In the genomic region with DNA sequence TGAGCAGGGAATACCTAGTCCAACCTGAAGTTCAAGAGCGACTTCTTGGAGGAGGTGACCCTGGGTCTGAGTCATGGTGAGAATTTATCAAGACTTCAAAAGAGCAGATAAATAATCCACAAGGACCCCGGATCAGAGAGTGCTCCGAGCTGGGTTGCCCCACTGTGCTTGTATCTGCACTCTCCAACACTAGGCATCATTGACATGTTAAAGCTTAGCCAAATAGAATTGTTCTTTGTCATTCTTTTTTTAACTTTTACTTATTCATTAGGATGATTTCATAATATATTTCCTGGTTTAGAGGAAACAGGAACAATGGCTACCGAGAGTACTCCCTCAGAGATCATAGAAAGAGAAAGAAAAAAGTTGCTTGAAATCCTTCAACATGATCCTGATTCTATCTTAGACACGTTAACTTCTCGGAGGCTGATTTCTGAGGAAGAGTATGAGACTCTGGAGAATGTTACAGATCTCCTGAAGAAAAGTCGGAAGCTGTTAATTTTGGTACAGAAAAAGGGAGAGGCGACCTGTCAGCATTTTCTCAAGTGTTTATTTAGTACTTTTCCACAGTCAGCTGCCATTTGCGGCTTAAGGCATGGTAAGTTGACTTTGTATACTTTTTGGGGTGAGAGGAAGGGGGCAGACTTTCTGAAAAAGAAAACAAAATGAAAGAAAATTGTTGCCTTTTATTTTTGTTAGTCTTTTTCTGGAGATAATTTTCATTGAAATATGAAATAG, we compare ENCODE assay signal across 1 cellular context.
A peak's percentile ranks its signal among the peaks of the same experiment; 100 is the strongest.
TF ChIP-seq lines count a peak whose summit lies in the region.

A gene with protein sequence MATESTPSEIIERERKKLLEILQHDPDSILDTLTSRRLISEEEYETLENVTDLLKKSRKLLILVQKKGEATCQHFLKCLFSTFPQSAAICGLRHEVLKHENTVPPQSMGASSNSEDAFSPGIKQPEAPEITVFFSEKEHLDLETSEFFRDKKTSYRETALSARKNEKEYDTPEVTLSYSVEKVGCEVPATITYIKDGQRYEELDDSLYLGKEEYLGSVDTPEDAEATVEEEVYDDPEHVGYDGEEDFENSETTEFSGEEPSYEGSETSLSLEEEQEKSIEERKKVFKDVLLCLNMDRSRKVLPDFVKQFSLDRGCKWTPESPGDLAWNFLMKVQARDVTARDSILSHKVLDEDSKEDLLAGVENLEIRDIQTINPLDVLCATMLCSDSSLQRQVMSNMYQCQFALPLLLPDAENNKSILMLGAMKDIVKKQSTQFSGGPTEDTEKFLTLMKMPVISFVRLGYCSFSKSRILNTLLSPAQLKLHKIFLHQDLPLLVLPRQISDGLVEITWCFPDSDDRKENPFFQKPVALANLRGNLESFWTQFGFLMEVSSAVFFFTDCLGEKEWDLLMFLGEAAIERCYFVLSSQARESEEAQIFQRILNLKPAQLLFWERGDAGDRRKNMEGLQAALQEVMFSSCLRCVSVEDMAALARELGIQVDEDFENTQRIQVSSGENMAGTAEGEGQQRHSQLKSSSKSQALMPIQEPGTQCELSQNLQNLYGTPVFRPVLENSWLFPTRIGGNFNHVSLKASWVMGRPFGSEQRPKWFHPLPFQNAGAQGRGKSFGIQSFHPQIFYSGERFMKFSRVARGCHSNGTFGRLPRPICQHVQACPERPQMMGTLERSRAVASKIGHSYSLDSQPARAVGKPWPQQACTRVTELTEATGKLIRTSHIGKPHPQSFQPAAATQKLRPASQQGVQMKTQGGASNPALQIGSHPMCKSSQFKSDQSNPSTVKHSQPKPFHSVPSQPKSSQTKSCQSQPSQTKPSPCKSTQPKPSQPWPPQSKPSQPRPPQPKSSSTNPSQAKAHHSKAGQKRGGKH (plus strand): TSS at position 300 of the 738 bp plus-strand sequence. CDS start 16 bp downstream, at position 316.

TF ChIP-seq in K562, 482 proteins besides CTCF, POLR2A, EP300 and RAD21 (continued from another document and continues in another):
- TF ChIP-seq, protein P1, sequence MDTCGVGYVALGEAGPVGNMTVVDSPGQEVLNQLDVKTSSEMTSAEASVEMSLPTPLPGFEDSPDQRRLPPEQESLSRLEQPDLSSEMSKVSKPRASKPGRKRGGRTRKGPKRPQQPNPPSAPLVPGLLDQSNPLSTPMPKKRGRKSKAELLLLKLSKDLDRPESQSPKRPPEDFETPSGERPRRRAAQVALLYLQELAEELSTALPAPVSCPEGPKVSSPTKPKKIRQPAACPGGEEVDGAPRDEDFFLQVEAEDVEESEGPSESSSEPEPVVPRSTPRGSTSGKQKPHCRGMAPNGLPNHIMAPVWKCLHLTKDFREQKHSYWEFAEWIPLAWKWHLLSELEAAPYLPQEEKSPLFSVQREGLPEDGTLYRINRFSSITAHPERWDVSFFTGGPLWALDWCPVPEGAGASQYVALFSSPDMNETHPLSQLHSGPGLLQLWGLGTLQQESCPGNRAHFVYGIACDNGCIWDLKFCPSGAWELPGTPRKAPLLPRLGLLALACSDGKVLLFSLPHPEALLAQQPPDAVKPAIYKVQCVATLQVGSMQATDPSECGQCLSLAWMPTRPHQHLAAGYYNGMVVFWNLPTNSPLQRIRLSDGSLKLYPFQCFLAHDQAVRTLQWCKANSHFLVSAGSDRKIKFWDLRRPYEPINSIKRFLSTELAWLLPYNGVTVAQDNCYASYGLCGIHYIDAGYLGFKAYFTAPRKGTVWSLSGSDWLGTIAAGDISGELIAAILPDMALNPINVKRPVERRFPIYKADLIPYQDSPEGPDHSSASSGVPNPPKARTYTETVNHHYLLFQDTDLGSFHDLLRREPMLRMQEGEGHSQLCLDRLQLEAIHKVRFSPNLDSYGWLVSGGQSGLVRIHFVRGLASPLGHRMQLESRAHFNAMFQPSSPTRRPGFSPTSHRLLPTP (IDR thresholded peaks at IDR 0.05; ENCODE audit: borderline replicate concordance, extremely low read depth, insufficient read length), result no peak
- TF ChIP-seq C11orf30 (IDR thresholded peaks at IDR 0.05; ENCODE audit: low read depth) (peak; percentile 82), HMG20B (CRISPR knock-in tag; IDR thresholded peaks at IDR 0.05) (no peak), HEY1 (CRISPR knock-in tag; IDR thresholded peaks at IDR 0.05; ENCODE audit: borderline replicate concordance) (no peak), ZBTB7A (IDR thresholded peaks at IDR 0.05; ENCODE audit: borderline replicate concordance, control insufficient read depth, low read depth, low read length) (no peak), XRCC5 (IDR thresholded peaks at IDR 0.05; ENCODE audit: low read depth, low read length) (no peak), PHF20 (IDR thresholded peaks at IDR 0.05; ENCODE audit: partially characterized antibody) (no peak), SIRT6 (IDR thresholded peaks at IDR 0.05; ENCODE audit: low read depth, low read length) (no peak), HDAC8 (tag; IDR thresholded peaks at IDR 0.05) (no peak), TBP (optimal IDR thresholded peaks at IDR 0.05; ENCODE audit: low read depth, low read length) (no peak), TAF9B (IDR thresholded peaks at IDR 0.05; ENCODE audit: partially characterized antibody) (peak; percentile 72), CCAR2 (IDR thresholded peaks at IDR 0.05; ENCODE audit: low read depth, low read length) (no peak), RFX1 (IDR thresholded peaks at IDR 0.05) (no peak)
- TF ChIP-seq, protein P2, sequence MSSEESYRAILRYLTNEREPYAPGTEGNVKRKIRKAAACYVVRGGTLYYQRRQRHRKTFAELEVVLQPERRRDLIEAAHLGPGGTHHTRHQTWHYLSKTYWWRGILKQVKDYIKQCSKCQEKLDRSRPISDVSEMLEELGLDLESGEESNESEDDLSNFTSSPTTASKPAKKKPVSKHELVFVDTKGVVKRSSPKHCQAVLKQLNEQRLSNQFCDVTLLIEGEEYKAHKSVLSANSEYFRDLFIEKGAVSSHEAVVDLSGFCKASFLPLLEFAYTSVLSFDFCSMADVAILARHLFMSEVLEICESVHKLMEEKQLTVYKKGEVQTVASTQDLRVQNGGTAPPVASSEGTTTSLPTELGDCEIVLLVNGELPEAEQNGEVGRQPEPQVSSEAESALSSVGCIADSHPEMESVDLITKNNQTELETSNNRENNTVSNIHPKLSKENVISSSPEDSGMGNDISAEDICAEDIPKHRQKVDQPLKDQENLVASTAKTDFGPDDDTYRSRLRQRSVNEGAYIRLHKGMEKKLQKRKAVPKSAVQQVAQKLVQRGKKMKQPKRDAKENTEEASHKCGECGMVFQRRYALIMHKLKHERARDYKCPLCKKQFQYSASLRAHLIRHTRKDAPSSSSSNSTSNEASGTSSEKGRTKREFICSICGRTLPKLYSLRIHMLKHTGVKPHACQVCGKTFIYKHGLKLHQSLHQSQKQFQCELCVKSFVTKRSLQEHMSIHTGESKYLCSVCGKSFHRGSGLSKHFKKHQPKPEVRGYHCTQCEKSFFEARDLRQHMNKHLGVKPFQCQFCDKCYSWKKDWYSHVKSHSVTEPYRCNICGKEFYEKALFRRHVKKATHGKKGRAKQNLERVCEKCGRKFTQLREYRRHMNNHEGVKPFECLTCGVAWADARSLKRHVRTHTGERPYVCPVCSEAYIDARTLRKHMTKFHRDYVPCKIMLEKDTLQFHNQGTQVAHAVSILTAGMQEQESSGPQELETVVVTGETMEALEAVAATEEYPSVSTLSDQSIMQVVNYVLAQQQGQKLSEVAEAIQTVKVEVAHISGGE (CRISPR knock-in tag; IDR thresholded peaks at IDR 0.05), result peak in 1 of 3 experiments; percentile 41; a peak in 1 of 6 replicates
- TF ChIP-seq, protein P3, sequence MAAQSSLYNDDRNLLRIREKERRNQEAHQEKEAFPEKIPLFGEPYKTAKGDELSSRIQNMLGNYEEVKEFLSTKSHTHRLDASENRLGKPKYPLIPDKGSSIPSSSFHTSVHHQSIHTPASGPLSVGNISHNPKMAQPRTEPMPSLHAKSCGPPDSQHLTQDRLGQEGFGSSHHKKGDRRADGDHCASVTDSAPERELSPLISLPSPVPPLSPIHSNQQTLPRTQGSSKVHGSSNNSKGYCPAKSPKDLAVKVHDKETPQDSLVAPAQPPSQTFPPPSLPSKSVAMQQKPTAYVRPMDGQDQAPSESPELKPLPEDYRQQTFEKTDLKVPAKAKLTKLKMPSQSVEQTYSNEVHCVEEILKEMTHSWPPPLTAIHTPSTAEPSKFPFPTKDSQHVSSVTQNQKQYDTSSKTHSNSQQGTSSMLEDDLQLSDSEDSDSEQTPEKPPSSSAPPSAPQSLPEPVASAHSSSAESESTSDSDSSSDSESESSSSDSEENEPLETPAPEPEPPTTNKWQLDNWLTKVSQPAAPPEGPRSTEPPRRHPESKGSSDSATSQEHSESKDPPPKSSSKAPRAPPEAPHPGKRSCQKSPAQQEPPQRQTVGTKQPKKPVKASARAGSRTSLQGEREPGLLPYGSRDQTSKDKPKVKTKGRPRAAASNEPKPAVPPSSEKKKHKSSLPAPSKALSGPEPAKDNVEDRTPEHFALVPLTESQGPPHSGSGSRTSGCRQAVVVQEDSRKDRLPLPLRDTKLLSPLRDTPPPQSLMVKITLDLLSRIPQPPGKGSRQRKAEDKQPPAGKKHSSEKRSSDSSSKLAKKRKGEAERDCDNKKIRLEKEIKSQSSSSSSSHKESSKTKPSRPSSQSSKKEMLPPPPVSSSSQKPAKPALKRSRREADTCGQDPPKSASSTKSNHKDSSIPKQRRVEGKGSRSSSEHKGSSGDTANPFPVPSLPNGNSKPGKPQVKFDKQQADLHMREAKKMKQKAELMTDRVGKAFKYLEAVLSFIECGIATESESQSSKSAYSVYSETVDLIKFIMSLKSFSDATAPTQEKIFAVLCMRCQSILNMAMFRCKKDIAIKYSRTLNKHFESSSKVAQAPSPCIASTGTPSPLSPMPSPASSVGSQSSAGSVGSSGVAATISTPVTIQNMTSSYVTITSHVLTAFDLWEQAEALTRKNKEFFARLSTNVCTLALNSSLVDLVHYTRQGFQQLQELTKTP (IDR thresholded peaks at IDR 0.05; ENCODE audit: low read depth in 1 of 2, partially characterized antibody in 2 of 2), result peak in 1 of 2 experiments; percentile 66
- TF ChIP-seq, protein P4, sequence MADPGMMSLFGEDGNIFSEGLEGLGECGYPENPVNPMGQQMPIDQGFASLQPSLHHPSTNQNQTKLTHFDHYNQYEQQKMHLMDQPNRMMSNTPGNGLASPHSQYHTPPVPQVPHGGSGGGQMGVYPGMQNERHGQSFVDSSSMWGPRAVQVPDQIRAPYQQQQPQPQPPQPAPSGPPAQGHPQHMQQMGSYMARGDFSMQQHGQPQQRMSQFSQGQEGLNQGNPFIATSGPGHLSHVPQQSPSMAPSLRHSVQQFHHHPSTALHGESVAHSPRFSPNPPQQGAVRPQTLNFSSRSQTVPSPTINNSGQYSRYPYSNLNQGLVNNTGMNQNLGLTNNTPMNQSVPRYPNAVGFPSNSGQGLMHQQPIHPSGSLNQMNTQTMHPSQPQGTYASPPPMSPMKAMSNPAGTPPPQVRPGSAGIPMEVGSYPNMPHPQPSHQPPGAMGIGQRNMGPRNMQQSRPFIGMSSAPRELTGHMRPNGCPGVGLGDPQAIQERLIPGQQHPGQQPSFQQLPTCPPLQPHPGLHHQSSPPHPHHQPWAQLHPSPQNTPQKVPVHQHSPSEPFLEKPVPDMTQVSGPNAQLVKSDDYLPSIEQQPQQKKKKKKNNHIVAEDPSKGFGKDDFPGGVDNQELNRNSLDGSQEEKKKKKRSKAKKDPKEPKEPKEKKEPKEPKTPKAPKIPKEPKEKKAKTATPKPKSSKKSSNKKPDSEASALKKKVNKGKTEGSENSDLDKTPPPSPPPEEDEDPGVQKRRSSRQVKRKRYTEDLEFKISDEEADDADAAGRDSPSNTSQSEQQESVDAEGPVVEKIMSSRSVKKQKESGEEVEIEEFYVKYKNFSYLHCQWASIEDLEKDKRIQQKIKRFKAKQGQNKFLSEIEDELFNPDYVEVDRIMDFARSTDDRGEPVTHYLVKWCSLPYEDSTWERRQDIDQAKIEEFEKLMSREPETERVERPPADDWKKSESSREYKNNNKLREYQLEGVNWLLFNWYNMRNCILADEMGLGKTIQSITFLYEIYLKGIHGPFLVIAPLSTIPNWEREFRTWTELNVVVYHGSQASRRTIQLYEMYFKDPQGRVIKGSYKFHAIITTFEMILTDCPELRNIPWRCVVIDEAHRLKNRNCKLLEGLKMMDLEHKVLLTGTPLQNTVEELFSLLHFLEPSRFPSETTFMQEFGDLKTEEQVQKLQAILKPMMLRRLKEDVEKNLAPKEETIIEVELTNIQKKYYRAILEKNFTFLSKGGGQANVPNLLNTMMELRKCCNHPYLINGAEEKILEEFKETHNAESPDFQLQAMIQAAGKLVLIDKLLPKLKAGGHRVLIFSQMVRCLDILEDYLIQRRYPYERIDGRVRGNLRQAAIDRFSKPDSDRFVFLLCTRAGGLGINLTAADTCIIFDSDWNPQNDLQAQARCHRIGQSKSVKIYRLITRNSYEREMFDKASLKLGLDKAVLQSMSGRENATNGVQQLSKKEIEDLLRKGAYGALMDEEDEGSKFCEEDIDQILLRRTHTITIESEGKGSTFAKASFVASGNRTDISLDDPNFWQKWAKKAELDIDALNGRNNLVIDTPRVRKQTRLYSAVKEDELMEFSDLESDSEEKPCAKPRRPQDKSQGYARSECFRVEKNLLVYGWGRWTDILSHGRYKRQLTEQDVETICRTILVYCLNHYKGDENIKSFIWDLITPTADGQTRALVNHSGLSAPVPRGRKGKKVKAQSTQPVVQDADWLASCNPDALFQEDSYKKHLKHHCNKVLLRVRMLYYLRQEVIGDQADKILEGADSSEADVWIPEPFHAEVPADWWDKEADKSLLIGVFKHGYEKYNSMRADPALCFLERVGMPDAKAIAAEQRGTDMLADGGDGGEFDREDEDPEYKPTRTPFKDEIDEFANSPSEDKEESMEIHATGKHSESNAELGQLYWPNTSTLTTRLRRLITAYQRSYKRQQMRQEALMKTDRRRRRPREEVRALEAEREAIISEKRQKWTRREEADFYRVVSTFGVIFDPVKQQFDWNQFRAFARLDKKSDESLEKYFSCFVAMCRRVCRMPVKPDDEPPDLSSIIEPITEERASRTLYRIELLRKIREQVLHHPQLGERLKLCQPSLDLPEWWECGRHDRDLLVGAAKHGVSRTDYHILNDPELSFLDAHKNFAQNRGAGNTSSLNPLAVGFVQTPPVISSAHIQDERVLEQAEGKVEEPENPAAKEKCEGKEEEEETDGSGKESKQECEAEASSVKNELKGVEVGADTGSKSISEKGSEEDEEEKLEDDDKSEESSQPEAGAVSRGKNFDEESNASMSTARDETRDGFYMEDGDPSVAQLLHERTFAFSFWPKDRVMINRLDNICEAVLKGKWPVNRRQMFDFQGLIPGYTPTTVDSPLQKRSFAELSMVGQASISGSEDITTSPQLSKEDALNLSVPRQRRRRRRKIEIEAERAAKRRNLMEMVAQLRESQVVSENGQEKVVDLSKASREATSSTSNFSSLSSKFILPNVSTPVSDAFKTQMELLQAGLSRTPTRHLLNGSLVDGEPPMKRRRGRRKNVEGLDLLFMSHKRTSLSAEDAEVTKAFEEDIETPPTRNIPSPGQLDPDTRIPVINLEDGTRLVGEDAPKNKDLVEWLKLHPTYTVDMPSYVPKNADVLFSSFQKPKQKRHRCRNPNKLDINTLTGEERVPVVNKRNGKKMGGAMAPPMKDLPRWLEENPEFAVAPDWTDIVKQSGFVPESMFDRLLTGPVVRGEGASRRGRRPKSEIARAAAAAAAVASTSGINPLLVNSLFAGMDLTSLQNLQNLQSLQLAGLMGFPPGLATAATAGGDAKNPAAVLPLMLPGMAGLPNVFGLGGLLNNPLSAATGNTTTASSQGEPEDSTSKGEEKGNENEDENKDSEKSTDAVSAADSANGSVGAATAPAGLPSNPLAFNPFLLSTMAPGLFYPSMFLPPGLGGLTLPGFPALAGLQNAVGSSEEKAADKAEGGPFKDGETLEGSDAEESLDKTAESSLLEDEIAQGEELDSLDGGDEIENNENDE (IDR thresholded peaks at IDR 0.05; ENCODE audit: low read depth, low read length), result no peak
- TF ChIP-seq, protein P5, sequence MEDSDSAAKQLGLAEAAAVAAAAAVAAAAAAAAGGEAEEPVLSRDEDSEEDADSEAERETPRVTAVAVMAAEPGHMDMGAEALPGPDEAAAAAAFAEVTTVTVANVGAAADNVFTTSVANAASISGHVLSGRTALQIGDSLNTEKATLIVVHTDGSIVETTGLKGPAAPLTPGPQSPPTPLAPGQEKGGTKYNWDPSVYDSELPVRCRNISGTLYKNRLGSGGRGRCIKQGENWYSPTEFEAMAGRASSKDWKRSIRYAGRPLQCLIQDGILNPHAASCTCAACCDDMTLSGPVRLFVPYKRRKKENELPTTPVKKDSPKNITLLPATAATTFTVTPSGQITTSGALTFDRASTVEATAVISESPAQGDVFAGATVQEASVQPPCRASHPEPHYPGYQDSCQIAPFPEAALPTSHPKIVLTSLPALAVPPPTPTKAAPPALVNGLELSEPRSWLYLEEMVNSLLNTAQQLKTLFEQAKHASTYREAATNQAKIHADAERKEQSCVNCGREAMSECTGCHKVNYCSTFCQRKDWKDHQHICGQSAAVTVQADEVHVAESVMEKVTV (CRISPR knock-in tag; IDR thresholded peaks at IDR 0.05), result no peak
